ENCODE assay signal across 16 cellular contexts in the genomic region with DNA sequence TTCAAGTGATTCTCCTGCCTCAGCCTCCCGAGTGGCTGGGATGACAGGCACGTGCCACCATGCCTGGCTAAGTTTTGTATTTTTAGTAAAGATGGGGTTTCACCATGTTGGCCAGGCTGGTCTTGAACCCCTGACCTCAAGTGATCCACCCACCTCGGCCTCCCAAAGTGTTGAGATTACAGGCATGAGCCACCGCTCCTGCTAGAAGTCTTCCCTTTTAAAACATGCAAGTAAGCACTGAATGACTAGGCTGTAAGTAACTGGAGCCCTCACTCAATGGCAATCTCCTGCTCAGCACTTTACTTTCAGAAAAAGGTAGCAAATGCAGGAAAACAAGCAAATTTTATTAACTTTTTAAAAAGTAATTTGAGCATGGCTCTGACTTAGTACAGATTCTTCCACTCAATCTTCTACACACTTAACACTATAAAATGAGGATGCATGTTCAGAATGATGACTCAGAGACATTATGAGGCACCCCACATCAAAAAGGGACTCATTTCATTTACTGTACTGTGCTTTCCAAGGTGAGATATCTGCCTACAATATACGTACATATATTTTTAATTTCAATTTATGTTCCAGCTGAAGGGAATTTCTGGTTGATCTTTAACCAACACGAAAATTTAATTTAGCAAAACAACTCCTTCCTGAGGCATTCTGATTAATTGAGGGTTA. TPM values are rescaled to one million over a fixed set of nuclear protein-coding genes. Genes with fewer than 3 reads are reported as not detected.
DNase-seq lines count a peak whose midpoint lies in the region; ATAC-seq and TF ChIP-seq lines count a peak whose summit lies in the region.
"Had no signal": no experiment of that assay in that cellular context is flagged by ENCODE, and none has a peak within 500 bp of the region (broad histone marks: within the 10 kb centered on the region; RNA-seq: fewer than 3 reads in every experiment).

No MANE protein-coding gene starts in this region.

- peaks cover 0 to 39% (median 22%) of the 10 kb centered on the region in 9 donors for H3K4me1 ChIP-seq in heart right ventricle

- H3K27ac ChIP-seq in heart right ventricle, result peak overlapping the region in 1 of 10 donors; percentile 72
- H3K27ac ChIP-seq: ovary had no signal

- no peak for TF ChIP-seq CTCF in heart right ventricle (IDR thresholded peaks at IDR 0.05)

- H3K36me3 ChIP-seq in heart right ventricle, result no peaks in the 10 kb centered on the region
- H3K36me3 ChIP-seq: ovary had no signal

- POLR2A ChIA-PET in activated naive CD8-positive, alpha-beta T cell treated with anti-CD3 and anti-CD28 coated beads, Interleukin-2, amount 10 ng/mL, durations not matched to agents 7 days and 5 days (lab: Charles Lee), result interaction anchor here (1.1 kb wide), 1 partner anchor 15 kb away, joined by 7 read pairs; no protein-coding TSS in a partner anchor

- H3K27me3 ChIP-seq in heart right ventricle, result no peaks in the 10 kb centered on the region
- H3K27me3 ChIP-seq: ovary had no signal

- no peak overlapping the region for H3K4me3 ChIP-seq in heart right ventricle
- H3K4me3 ChIP-seq: ovary, skin epidermis had no signal

- peak; percentile 75 for ATAC-seq in activated naive CD8-positive, alpha-beta T cell treated with anti-CD3 and anti-CD28 coated beads, Interleukin-2, amount 10 ng/mL, durations not matched to agents 7 days and 5 days (ENCODE audit: low read depth)
- no peak for ATAC-seq in natural killer cell treated with Interleukin-12 subunit alpha and Interleukin-12 subunit beta and Interleukin-15 and Interleukin-18, amount 100 ng/mL, for 72 hours
- ATAC-seq in GM21360 (IDR thresholded peaks at IDR 0.05; ENCODE audit: unreplicated experiment) (no peak), GM18519 (IDR thresholded peaks at IDR 0.05; ENCODE audit: low FRiP score, unreplicated experiment) (no peak), heart right ventricle (no peak)
- ATAC-seq: HCT116 had no signal

- intact Hi-C loops in activated CD4-positive, alpha-beta T cell treated with anti-CD3 and anti-CD28 coated beads, Interleukin-2, amount 10 ng/mL, durations not matched to agents 24 days and 14 days (cut with micrococcal nuclease), result loop anchor here (1.0 to 5.0 kb wide), 2 partner anchors 8 to 86 kb away; no protein-coding TSS in a partner anchor
- intact Hi-C loops in heart right ventricle (cut with DNase I), result loop anchor here in 1 of 10 donors (10.0 kb wide), 1 partner anchor 163 kb away; no protein-coding TSS in a partner anchor

- no peaks in the 10 kb centered on the region for H3K36me3 Mint-ChIP-seq in activated CD4-positive, alpha-beta T cell treated with anti-CD3 and anti-CD28 coated beads, Interleukin-2, amount 10 ng/mL, durations not matched to agents 24 days and 14 days (ENCODE audit: low read depth)
- H3K36me3 Mint-ChIP-seq in activated naive CD8-positive, alpha-beta T cell treated with anti-CD3 and anti-CD28 coated beads, Interleukin-2, amount 10 ng/mL, durations not matched to agents 7 days and 5 days, result peaks cover 10% of the 10 kb centered on the region
- no peaks in the 10 kb centered on the region for H3K36me3 Mint-ChIP-seq in natural killer cell treated with Interleukin-12 subunit alpha and Interleukin-12 subunit beta and Interleukin-15 and Interleukin-18, amount 100 ng/mL, for 72 hours

- peak overlapping the region; percentile 67 for H3K4me3 Mint-ChIP-seq in activated CD4-positive, alpha-beta T cell treated with anti-CD3 and anti-CD28 coated beads, Interleukin-2, amount 10 ng/mL, durations not matched to agents 24 days and 14 days
- H3K4me3 Mint-ChIP-seq in activated naive CD8-positive, alpha-beta T cell treated with anti-CD3 and anti-CD28 coated beads, Interleukin-2, amount 10 ng/mL, durations not matched to agents 7 days and 5 days, result peak overlapping the region; percentile 75
- H3K4me3 Mint-ChIP-seq in natural killer cell treated with Interleukin-12 subunit alpha and Interleukin-12 subunit beta and Interleukin-15 and Interleukin-18, amount 100 ng/mL, for 72 hours, result peak overlapping the region; percentile 66

- peak overlapping the region; percentile 95 for H3K27ac Mint-ChIP-seq in activated CD4-positive, alpha-beta T cell treated with anti-CD3 and anti-CD28 coated beads, Interleukin-2, amount 10 ng/mL, durations not matched to agents 24 days and 14 days
- H3K27ac Mint-ChIP-seq in activated naive CD8-positive, alpha-beta T cell treated with anti-CD3 and anti-CD28 coated beads, Interleukin-2, amount 10 ng/mL, durations not matched to agents 7 days and 5 days, result peak overlapping the region; percentile 97
- H3K27ac Mint-ChIP-seq in natural killer cell treated with Interleukin-12 subunit alpha and Interleukin-12 subunit beta and Interleukin-15 and Interleukin-18, amount 100 ng/mL, for 72 hours, result peak overlapping the region; percentile 83 to 86

- peak; percentile 70 for DNase-seq in activated CD4-positive, alpha-beta T cell treated with anti-CD3 and anti-CD28 coated beads, Interleukin-2, amount 10 ng/mL, durations not matched to agents 24 days and 14 days
- DNase-seq in activated CD4-positive, alpha-beta T cell treated with anti-CD3 and anti-CD28 coated beads, Interleukin-2, amount 50 U/mL, for 4 hours, result no peak
- peak; percentile 23 for DNase-seq in RKO (ENCODE audit: low spot score)
- no peak for DNase-seq in activated naive CD8-positive, alpha-beta T cell treated with anti-CD3 and anti-CD28 coated beads, Interleukin-2, amount 10 ng/mL, durations not matched to agents 7 days and 5 days
- DNase-seq in natural killer cell treated with Interleukin-12 subunit alpha and Interleukin-12 subunit beta and Interleukin-15 and Interleukin-18, amount 100 ng/mL, for 72 hours (ENCODE audit: low spot score), result no peak
- DNase-seq in heart right ventricle, result no peak
- DNase-seq: effector CD8-positive, alpha-beta T cell; foreskin melanocyte; Karpas-422; NCI-H1930; ovary; substantia nigra had no signal

- H3K27me3 Mint-ChIP-seq in activated CD4-positive, alpha-beta T cell treated with anti-CD3 and anti-CD28 coated beads, Interleukin-2, amount 10 ng/mL, durations not matched to agents 24 days and 14 days, result no peaks in the 10 kb centered on the region
- no peaks in the 10 kb centered on the region for H3K27me3 Mint-ChIP-seq in activated naive CD8-positive, alpha-beta T cell treated with anti-CD3 and anti-CD28 coated beads, Interleukin-2, amount 10 ng/mL, durations not matched to agents 7 days and 5 days
- H3K27me3 Mint-ChIP-seq in natural killer cell treated with Interleukin-12 subunit alpha and Interleukin-12 subunit beta and Interleukin-15 and Interleukin-18, amount 100 ng/mL, for 72 hours, result peaks cover 2 to 8% of the 10 kb centered on the region in 2 donors

- peaks cover 70% of the 10 kb centered on the region for H3K4me1 Mint-ChIP-seq in activated CD4-positive, alpha-beta T cell treated with anti-CD3 and anti-CD28 coated beads, Interleukin-2, amount 10 ng/mL, durations not matched to agents 24 days and 14 days
- H3K4me1 Mint-ChIP-seq in activated naive CD8-positive, alpha-beta T cell treated with anti-CD3 and anti-CD28 coated beads, Interleukin-2, amount 10 ng/mL, durations not matched to agents 7 days and 5 days, result peaks cover 66% of the 10 kb centered on the region
- peaks cover 30 to 49% of the 10 kb centered on the region in 2 donors for H3K4me1 Mint-ChIP-seq in natural killer cell treated with Interleukin-12 subunit alpha and Interleukin-12 subunit beta and Interleukin-15 and Interleukin-18, amount 100 ng/mL, for 72 hours (ENCODE audit: low read depth in 2 of 2)

- H3K9me3 ChIP-seq in heart right ventricle, result no peaks in the 10 kb centered on the region
- H3K9me3 ChIP-seq: ovary had no signal

- peaks cover 4% of the 10 kb centered on the region for H3K9me3 Mint-ChIP-seq in activated CD4-positive, alpha-beta T cell treated with anti-CD3 and anti-CD28 coated beads, Interleukin-2, amount 10 ng/mL, durations not matched to agents 24 days and 14 days
- peaks cover 4% of the 10 kb centered on the region for H3K9me3 Mint-ChIP-seq in activated naive CD8-positive, alpha-beta T cell treated with anti-CD3 and anti-CD28 coated beads, Interleukin-2, amount 10 ng/mL, durations not matched to agents 7 days and 5 days
- no peaks in the 10 kb centered on the region for H3K9me3 Mint-ChIP-seq in natural killer cell treated with Interleukin-12 subunit alpha and Interleukin-12 subunit beta and Interleukin-15 and Interleukin-18, amount 100 ng/mL, for 72 hours

- 89 to 93% methylated on average over 6 of the region's 6 CpGs for WGBS in heart right ventricle, 2 donors

RNA-seq across cellular contexts. Expression of gene NCK2, which starts 6.6 kb away (rescaled TPM):
- total RNA-seq in activated CD4-positive, alpha-beta T cell treated with anti-CD3 and anti-CD28 coated beads, Interleukin-2, amount 10 ng/mL, durations not matched to agents 24 days and 14 days, result 85.8 and 86.2 TPM in 2 replicates
- 10 to 100 TPM; 69.6 to 70.0 TPM for total RNA-seq in activated naive CD8-positive, alpha-beta T cell treated with anti-CD3 and anti-CD28 coated beads, Interleukin-2, amount 10 ng/mL, durations not matched to agents 7 days and 5 days
- total RNA-seq in natural killer cell treated with Interleukin-12 subunit alpha and Interleukin-12 subunit beta and Interleukin-15 and Interleukin-18, amount 100 ng/mL, for 72 hours, result 10 to 100 TPM; 44.7 to 47.4 TPM
- total RNA-seq in heart right ventricle, result 10 to 100 TPM; 21.1 to 45.1 (median 29.9) TPM
- 10 to 100 TPM; 18.5 to 20.8 TPM for polyA plus RNA-seq in heart right ventricle

Comparison
In these comparisons a context has a peak if more than half of its experiments do, and no peak if none do; other contexts are left out.
1. DNase-seq: peak in activated CD4-positive, alpha-beta T cell treated with anti-CD3 and anti-CD28 coated beads, Interleukin-2, amount 10 ng/mL, durations not matched to agents 24 days and 14 days (single experiment) and RKO (single experiment); none in activated CD4-positive, alpha-beta T cell treated with anti-CD3 and anti-CD28 coated beads, Interleukin-2, amount 50 U/mL, for 4 hours (0 of 2), activated naive CD8-positive, alpha-beta T cell treated with anti-CD3 and anti-CD28 coated beads, Interleukin-2, amount 10 ng/mL, durations not matched to agents 7 days and 5 days (single experiment), natural killer cell treated with Interleukin-12 subunit alpha and Interleukin-12 subunit beta and Interleukin-15 and Interleukin-18, amount 100 ng/mL, for 72 hours (single experiment) and heart right ventricle (0 of 2).
2. Peak in every context shown above with its lines, with median percentiles within 50 percentile points of each other: H3K27ac Mint-ChIP-seq and H3K4me3 Mint-ChIP-seq.